ENCODE assay signal across 1 cellular context in the genomic region with DNA sequence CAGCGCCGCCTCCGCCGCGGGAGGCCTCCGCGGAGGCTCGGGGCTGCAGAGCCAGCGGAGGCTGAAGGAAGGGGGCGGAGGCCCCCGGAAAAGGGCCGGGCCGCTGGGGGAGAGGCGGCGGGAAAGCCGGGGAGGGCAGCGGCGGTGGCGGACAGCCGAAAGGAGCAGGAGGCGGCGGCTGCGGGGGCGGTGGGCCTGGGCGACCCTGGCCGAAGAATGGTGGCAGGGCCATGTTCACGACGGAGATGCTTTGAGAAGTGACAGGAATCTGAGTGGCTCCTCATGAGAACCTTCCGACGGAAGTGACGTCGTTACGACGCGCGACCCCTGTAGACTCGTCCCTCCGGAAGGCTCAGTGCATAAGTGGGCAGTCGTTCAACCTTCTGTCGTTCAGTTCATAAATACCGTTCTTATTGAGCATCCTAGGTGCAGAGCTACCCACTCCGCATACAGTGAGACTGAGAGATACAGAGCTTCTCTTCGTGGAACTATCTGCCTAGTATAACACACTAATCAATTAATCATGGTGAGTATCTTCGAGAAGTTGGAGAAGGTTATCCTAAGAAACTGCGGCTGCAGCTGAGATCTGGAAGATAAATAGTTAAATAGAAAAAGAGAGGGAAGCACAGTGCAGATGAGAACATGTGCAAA.
TF ChIP-seq lines count a peak whose summit lies in the region.

TSS of gene PDCD7 (minus strand) at position 259 of the 651 bp plus-strand sequence. CDS start at position 232, 27 bp downstream.

TF ChIP-seq in K562, 482 proteins besides CTCF, POLR2A, EP300 and RAD21 (continued from another document and continues in another):
- TF ChIP-seq RBFOX2 (IDR thresholded peaks at IDR 0.05; ENCODE audit: low read depth, low read length) (peak; percentile 87), HMG20A (CRISPR knock-in tag; conservative IDR thresholded peaks at IDR 0.05) (no peak), KLF13 (tag; IDR thresholded peaks at IDR 0.05; ENCODE audit: borderline replicate concordance, low read depth) (peak; percentile 83), ADNP (tag; IDR thresholded peaks at IDR 0.05) (no peak), HMG20B (CRISPR knock-in tag; IDR thresholded peaks at IDR 0.05) (no peak), FOSL1 (tag; conservative IDR thresholded peaks at IDR 0.05) (peak; percentile 47; the same call in 1 of the 2 replicates), ZBED1 (IDR thresholded peaks at IDR 0.05) (no peak), ZNF124 (CRISPR knock-in tag; IDR thresholded peaks at IDR 0.05) (no peak), ZKSCAN8 (CRISPR knock-in tag; IDR thresholded peaks at IDR 0.05) (no peak), RHOXF2B (CRISPR knock-in tag; conservative IDR thresholded peaks at IDR 0.05) (no peak), CUX1 (CRISPR knock-in tag; IDR thresholded peaks at IDR 0.05) (no peak), SPI1 (IDR thresholded peaks at IDR 0.05; ENCODE audit: borderline replicate concordance, low read depth, low read length) (no peak), SAP30 (IDR thresholded peaks at IDR 0.05; ENCODE audit: borderline replicate concordance, insufficient read depth, low read depth, low read length, poor library complexity, severe bottlenecking) (peak; percentile 77), RBM17 (IDR thresholded peaks at IDR 0.05; ENCODE audit: borderline replicate concordance, low read depth, low read length) (no peak), KHSRP (IDR thresholded peaks at IDR 0.05) (peak; percentile 47), ZFP1 (CRISPR knock-in tag; IDR thresholded peaks at IDR 0.05) (no peak), ZBTB40 (IDR thresholded peaks at IDR 0.05) (peak; percentile 95), ZBTB40 (CRISPR knock-in tag; IDR thresholded peaks at IDR 0.05) (no peak), HNRNPLL (IDR thresholded peaks at IDR 0.05; ENCODE audit: low read depth, low read length, poor library complexity, severe bottlenecking) (peak; percentile 24), ZNF436 (CRISPR knock-in tag; IDR thresholded peaks at IDR 0.05) (no peak), BMI1 (IDR thresholded peaks at IDR 0.05; ENCODE audit: low read length) (no peak), NRF1 (conservative IDR thresholded peaks at IDR 0.05 in 1 of 2, IDR thresholded peaks at IDR 0.05 in 1 of 2) (0 out of 4 replicates have a peak, but pooled peaks of 1 of the 2 experiments have one; percentile 7), RNF219 (CRISPR knock-in tag; IDR thresholded peaks at IDR 0.05) (no peak), TCF7 (IDR thresholded peaks at IDR 0.05; ENCODE audit: borderline replicate concordance) (no peak), TEAD1 (CRISPR knock-in tag; IDR thresholded peaks at IDR 0.05) (no peak; a peak in 1 of 4 replicates)
- TF ChIP-seq, protein P1, sequence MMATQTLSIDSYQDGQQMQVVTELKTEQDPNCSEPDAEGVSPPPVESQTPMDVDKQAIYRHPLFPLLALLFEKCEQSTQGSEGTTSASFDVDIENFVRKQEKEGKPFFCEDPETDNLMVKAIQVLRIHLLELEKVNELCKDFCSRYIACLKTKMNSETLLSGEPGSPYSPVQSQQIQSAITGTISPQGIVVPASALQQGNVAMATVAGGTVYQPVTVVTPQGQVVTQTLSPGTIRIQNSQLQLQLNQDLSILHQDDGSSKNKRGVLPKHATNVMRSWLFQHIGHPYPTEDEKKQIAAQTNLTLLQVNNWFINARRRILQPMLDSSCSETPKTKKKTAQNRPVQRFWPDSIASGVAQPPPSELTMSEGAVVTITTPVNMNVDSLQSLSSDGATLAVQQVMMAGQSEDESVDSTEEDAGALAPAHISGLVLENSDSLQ (IDR thresholded peaks at IDR 0.05): peak; percentile 79
- TF ChIP-seq, protein P2, sequence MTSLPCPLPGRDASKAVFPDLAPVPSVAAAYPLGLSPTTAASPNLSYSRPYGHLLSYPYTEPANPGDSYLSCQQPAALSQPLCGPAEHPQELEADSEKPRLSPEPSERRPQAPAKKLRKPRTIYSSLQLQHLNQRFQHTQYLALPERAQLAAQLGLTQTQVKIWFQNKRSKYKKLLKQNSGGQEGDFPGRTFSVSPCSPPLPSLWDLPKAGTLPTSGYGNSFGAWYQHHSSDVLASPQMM (CRISPR knock-in tag; IDR thresholded peaks at IDR 0.05): no peak
- TF ChIP-seq, protein P3, sequence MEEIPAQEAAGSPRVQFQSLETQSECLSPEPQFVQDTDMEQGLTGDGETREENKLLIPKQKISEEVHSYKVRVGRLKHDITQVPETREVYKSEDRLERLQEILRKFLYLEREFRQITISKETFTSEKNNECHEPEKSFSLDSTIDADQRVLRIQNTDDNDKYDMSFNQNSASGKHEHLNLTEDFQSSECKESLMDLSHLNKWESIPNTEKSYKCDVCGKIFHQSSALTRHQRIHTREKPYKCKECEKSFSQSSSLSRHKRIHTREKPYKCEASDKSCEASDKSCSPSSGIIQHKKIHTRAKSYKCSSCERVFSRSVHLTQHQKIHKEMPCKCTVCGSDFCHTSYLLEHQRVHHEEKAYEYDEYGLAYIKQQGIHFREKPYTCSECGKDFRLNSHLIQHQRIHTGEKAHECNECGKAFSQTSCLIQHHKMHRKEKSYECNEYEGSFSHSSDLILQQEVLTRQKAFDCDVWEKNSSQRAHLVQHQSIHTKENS (CRISPR knock-in tag; IDR thresholded peaks at IDR 0.05): no peak
- TF ChIP-seq, protein P4, sequence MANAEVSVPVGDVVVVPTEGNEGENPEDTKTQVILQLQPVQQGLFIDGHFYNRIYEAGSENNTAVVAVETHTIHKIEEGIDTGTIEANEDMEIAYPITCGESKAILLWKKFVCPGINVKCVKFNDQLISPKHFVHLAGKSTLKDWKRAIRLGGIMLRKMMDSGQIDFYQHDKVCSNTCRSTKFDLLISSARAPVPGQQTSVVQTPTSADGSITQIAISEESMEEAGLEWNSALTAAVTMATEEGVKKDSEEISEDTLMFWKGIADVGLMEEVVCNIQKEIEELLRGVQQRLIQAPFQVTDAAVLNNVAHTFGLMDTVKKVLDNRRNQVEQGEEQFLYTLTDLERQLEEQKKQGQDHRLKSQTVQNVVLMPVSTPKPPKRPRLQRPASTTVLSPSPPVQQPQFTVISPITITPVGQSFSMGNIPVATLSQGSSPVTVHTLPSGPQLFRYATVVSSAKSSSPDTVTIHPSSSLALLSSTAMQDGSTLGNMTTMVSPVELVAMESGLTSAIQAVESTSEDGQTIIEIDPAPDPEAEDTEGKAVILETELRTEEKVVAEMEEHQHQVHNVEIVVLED (CRISPR knock-in tag; IDR thresholded peaks at IDR 0.05): peak; percentile 18; the same call in 1 of the 2 replicates
- TF ChIP-seq, protein P5, sequence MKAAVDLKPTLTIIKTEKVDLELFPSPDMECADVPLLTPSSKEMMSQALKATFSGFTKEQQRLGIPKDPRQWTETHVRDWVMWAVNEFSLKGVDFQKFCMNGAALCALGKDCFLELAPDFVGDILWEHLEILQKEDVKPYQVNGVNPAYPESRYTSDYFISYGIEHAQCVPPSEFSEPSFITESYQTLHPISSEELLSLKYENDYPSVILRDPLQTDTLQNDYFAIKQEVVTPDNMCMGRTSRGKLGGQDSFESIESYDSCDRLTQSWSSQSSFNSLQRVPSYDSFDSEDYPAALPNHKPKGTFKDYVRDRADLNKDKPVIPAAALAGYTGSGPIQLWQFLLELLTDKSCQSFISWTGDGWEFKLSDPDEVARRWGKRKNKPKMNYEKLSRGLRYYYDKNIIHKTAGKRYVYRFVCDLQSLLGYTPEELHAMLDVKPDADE (conservative IDR thresholded peaks at IDR 0.05; ENCODE audit: control insufficient read depth, low read depth, low read length): peak; percentile 71; the same call in 1 of the 2 replicates
